29 cellular contexts compared by ENCODE assay signal in the genomic region with DNA sequence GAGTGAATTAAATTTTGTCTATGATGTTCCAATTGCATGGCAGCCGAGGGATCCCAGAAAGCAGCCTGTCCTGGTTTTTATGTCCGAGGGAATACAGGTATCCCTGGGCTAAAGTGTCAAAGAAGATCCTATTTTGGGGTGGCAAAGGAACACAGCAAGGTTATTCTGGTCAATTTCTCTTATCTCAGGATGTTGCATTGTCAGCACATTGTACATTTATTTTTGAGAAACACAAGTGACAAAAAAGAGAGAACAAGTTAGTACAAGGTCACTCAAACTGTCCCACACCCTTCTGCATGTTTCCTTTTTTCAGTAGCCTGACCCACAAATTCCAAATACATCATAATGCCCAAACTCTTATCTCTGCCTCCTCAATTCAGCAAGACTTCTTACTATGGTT. TPM values are rescaled to one million over a fixed set of nuclear protein-coding genes. Genes with fewer than 3 reads are reported as not detected.
"Had no signal": no experiment of that assay in that cellular context is flagged by ENCODE, and none has a peak within 500 bp of the region (broad histone marks: within the 10 kb centered on the region; RNA-seq: fewer than 3 reads in every experiment).

No MANE protein-coding gene starts in this region.

- H3K36me3 Mint-ChIP-seq: naive thymus-derived CD4-positive, alpha-beta T cell; neural progenitor cell; stimulated activated memory B cell treated with anti-CD40 and anti-IgM and Interleukin-4, amounts not matched to agents 10 μg/mL and 1 μg/mL and 100 μg/mL, for 72 hours had no signal

- H3K27ac Mint-ChIP-seq: naive thymus-derived CD4-positive, alpha-beta T cell; nephron; neural progenitor cell; stimulated activated memory B cell treated with anti-CD40 and anti-IgM and Interleukin-4, amounts not matched to agents 10 μg/mL and 1 μg/mL and 100 μg/mL, for 72 hours had no signal

- H3K4me1 Mint-ChIP-seq: nephron; stimulated activated memory B cell treated with anti-CD40 and anti-IgM and Interleukin-4, amounts not matched to agents 10 μg/mL and 1 μg/mL and 100 μg/mL, for 72 hours had no signal

- H3K79me2 ChIP-seq: hepatocyte had no signal

- H3K4me3 Mint-ChIP-seq: naive thymus-derived CD4-positive, alpha-beta T cell; nephron; neural progenitor cell; stimulated activated memory B cell treated with anti-CD40 and anti-IgM and Interleukin-4, amounts not matched to agents 10 μg/mL and 1 μg/mL and 100 μg/mL, for 72 hours had no signal

- H3K4me3 ChIP-seq: colonic mucosa, esophagus muscularis mucosa, gastroesophageal sphincter, heart left ventricle, hepatocyte, lung, neural progenitor cell, prostate gland, right atrium auricular region, sigmoid colon, thoracic aorta, tibial nerve, upper lobe of left lung had no signal

- H3K27ac ChIP-seq: colonic mucosa, esophagus muscularis mucosa, foreskin keratinocyte, gastroesophageal sphincter, hepatocyte, neural progenitor cell, prostate gland, right atrium auricular region, sigmoid colon, thoracic aorta, tibial nerve, upper lobe of left lung had no signal

- DNase-seq: colonic mucosa; dermis blood vessel endothelial cell; effector memory CD4-positive, alpha-beta T cell; foreskin keratinocyte; heart left ventricle; kidney; mesenchymal stem cell; midbrain; naive thymus-derived CD4-positive, alpha-beta T cell; nucleus accumbens; sigmoid colon; stimulated activated CD4-positive, alpha-beta T cell treated with anti-CD3 and anti-CD28 coated beads, Interleukin-4, amount 100 ng/mL, for 4 hours; stimulated activated naive CD8-positive, alpha-beta T cell treated with anti-CD3 and anti-CD28 coated beads, Interleukin-15, Interleukin-2, amounts not matched to agents 100 U/mL and 50 U/mL, for 24 hours; upper lobe of left lung had no signal

- H2AFZ ChIP-seq: hepatocyte, neural progenitor cell had no signal

- H3K9me3 ChIP-seq: colonic mucosa, esophagus muscularis mucosa, gastroesophageal sphincter, prostate gland, right atrium auricular region, sigmoid colon, thoracic aorta, tibial nerve, upper lobe of left lung had no signal

- H3K27me3 ChIP-seq: colonic mucosa, esophagus muscularis mucosa, foreskin keratinocyte, gastroesophageal sphincter, heart left ventricle, hepatocyte, neural progenitor cell, right atrium auricular region, sigmoid colon, tibial nerve, upper lobe of left lung had no signal

- H3K9ac ChIP-seq: neural progenitor cell had no signal

- H3K36me3 ChIP-seq: colonic mucosa, esophagus muscularis mucosa, gastroesophageal sphincter, heart left ventricle, neural progenitor cell, prostate gland, right atrium auricular region, sigmoid colon, thoracic aorta, tibial nerve, upper lobe of left lung had no signal

- H3K4me1 ChIP-seq: colonic mucosa, esophagus muscularis mucosa, foreskin keratinocyte, gastroesophageal sphincter, neural progenitor cell, prostate gland, right atrium auricular region, sigmoid colon, upper lobe of left lung had no signal

- H3K9me3 Mint-ChIP-seq: neural progenitor cell had no signal

- H3K27me3 Mint-ChIP-seq: naive thymus-derived CD4-positive, alpha-beta T cell; stimulated activated memory B cell treated with anti-CD40 and anti-IgM and Interleukin-4, amounts not matched to agents 10 μg/mL and 1 μg/mL and 100 μg/mL, for 72 hours had no signal

- H3K4me2 ChIP-seq: hepatocyte, neural progenitor cell had no signal

RNA-seq across cellular contexts. Expression of a gene that starts 17.7 kb away (rescaled TPM):
- total RNA-seq: dermis blood vessel endothelial cell, endothelial cell of umbilical vein, epithelial cell of proximal tubule, osteocyte had no signal
- polyA plus RNA-seq: endothelial cell of umbilical vein, fibroblast of lung, hepatocyte had no signal
